In the genomic region with DNA sequence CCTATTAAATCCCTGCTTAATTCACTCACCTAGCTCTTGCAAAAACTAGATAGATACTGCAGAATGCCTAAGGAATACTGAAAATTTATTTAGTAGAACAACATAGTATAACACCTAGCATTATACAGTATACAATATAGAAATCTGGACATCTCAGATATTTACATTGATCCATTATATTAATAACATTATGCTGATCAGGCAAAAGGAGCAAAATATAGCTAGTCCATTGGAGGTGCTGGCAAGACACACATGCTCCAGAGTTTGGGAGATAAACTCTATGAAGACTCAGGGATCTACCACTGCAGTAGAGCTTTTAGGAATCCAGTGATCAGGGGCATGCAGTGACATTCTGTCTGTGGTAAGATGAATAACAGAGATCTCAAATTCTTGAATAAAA, we compare ENCODE assay signal across 22 cellular contexts.
A peak's percentile ranks its signal among the peaks of the same experiment; 100 is the strongest.
DNase-seq lines count a peak whose midpoint lies in the region; ATAC-seq, FAIRE-seq and TF ChIP-seq lines count a peak whose summit lies in the region.
"Had no signal": no experiment of that assay in that cellular context is flagged by ENCODE, and none has a peak within 500 bp of the region (broad histone marks: within the 10 kb centered on the region; RNA-seq: fewer than 3 reads in every experiment).

No MANE protein-coding gene starts in this region.

- no peak overlapping the region for H3K18ac ChIP-seq in IMR-90 (ENCODE audit: low read depth, low read length)

- no peak for FAIRE-seq in A549 (lab: Jason Lieb, UNC)
- FAIRE-seq: GM12878, GM12892, GM18507 had no signal

- no peaks in the 10 kb centered on the region for H3K9me1 ChIP-seq in IMR-90 (ENCODE audit: insufficient read depth, low read length)

- H3K36me3 ChIP-seq in IMR-90 (ENCODE audit: control insufficient read depth, insufficient read depth, low read length), result no peaks in the 10 kb centered on the region
- no peaks in the 10 kb centered on the region for H3K36me3 ChIP-seq in urinary bladder (ENCODE audit: insufficient read depth)
- H3K36me3 ChIP-seq: BLaER1 treated with 17β-estradiol and CSF1 and Interleukin-3, amounts not matched to agents 10 nM and 100 nM had no signal

- H2AK5ac ChIP-seq in IMR-90 (ENCODE audit: low read depth, low read length), result no peak overlapping the region

- no peak overlapping the region for H3K4ac ChIP-seq in IMR-90 (ENCODE audit: low read depth, low read length)

- no peak overlapping the region for H3K9ac ChIP-seq in IMR-90 (ENCODE audit: low read depth, low read length)
- H3K9ac ChIP-seq: BLaER1 treated with 17β-estradiol and CSF1 and Interleukin-3, amounts not matched to agents 10 nM and 100 nM had no signal

- CTCF ChIA-PET in A549 (lab: Yijun Ruan, JAX), result no interaction called here
- CTCF ChIA-PET in IMR-90 (lab: Yijun Ruan, JAX), result no interaction called here

- H4K20me1 ChIP-seq in IMR-90 (ENCODE audit: insufficient read depth, low read length), result no peaks in the 10 kb centered on the region
- H4K20me1 ChIP-seq: BLaER1 treated with 17β-estradiol and CSF1 and Interleukin-3, amounts not matched to agents 10 nM and 100 nM had no signal

- H3K4me3 ChIP-seq in A549, result no peak overlapping the region
- H3K4me3 ChIP-seq in IMR-90 (ENCODE audit: insufficient read depth, low read depth, low read length), result no peak overlapping the region
- no peak overlapping the region for H3K4me3 ChIP-seq in urinary bladder (ENCODE audit: low read depth, low read length)
- H3K4me3 ChIP-seq: BLaER1 treated with 17β-estradiol and CSF1 and Interleukin-3, amounts not matched to agents 10 nM and 100 nM; GM12878 had no signal

- H3K4me2 ChIP-seq in A549, result no peak overlapping the region
- no peak overlapping the region for H3K4me2 ChIP-seq in IMR-90 (ENCODE audit: low read depth, low read length)
- H3K4me2 ChIP-seq: BLaER1 treated with 17β-estradiol and CSF1 and Interleukin-3, amounts not matched to agents 10 nM and 100 nM had no signal

- no peaks in the 10 kb centered on the region for H3K79me1 ChIP-seq in IMR-90 (ENCODE audit: low read depth in 1 of 2, low read length in 2 of 2)

- no peaks in the 10 kb centered on the region for H3K27me3 ChIP-seq in IMR-90 (ENCODE audit: control insufficient read depth, insufficient read depth, low read length)
- H3K27me3 ChIP-seq: BLaER1 treated with 17β-estradiol and CSF1 and Interleukin-3, amounts not matched to agents 10 nM and 100 nM had no signal

- H3K4me1 ChIP-seq in A549 (no peaks in the 10 kb centered on the region), IMR-90 (ENCODE audit: control insufficient read depth, insufficient read depth, low read length) (no peaks in the 10 kb centered on the region), urinary bladder (ENCODE audit: insufficient read depth) (no peaks in the 10 kb centered on the region)
- H3K4me1 ChIP-seq: BLaER1 treated with 17β-estradiol and CSF1 and Interleukin-3, amounts not matched to agents 10 nM and 100 nM had no signal

- ATAC-seq in A549 (no peak), IMR-90 (ENCODE audit: low read depth) (no peak)
- ATAC-seq: GM12878 had no signal

- H2AFZ ChIP-seq in IMR-90 (replicated peaks; ENCODE audit: low read length, poor library complexity), result no peak overlapping the region

- intact Hi-C loops in IMR-90 (cut with micrococcal nuclease), result no loop called here

- no peak for TF ChIP-seq RAD21 in A549 (conservative IDR thresholded peaks at IDR 0.05 in 1 of 2, IDR thresholded peaks at IDR 0.05 in 1 of 2)
- TF ChIP-seq RAD21 in IMR-90 (IDR thresholded peaks at IDR 0.05; ENCODE audit: low read length), result no peak

- H2BK5ac ChIP-seq in IMR-90 (ENCODE audit: low read depth, low read length, poor library complexity, severe bottlenecking), result no peak overlapping the region

- dilution Hi-C loops in IMR-90 (cut with HindIII; ENCODE audit: low sequenced_read_pairs, unreplicated experiment), result no loop called here

- no peak overlapping the region for H4K91ac ChIP-seq in IMR-90 (ENCODE audit: insufficient read depth, low read depth, low read length)

- H3K9me3 ChIP-seq in A549 (no peaks in the 10 kb centered on the region), IMR-90 (ENCODE audit: control insufficient read depth, insufficient read depth, low read length) (no peaks in the 10 kb centered on the region)
- H3K9me3 ChIP-seq: BLaER1 treated with 17β-estradiol and CSF1 and Interleukin-3, amounts not matched to agents 10 nM and 100 nM had no signal

- no peak overlapping the region for H4K8ac ChIP-seq in IMR-90 (ENCODE audit: low read depth in 2 of 2, low read length in 2 of 2)

- DNase-seq in A549 (ENCODE audit: low read depth in 1 of 2, low spot score in 1 of 2) (no peak), IMR-90 (no peak), mesenteric fat pad (ENCODE audit: low spot score) (no peak), C1 segment of cervical spinal cord (lab: John Stamatoyannopoulos, UW) (no peak)
- DNase-seq: 8988T; AML-193; CD4-positive, alpha-beta memory T cell; CD4-positive, CD25-positive, alpha-beta regulatory T cell; CD8-positive, alpha-beta memory T cell; COR-L47; DMS 273 treated with DMSO at 0.1 percent for 48 hours; DMS153; DMS53; DMS79; DND-41; EL; GDM1 had no signal

- no peak overlapping the region for H2BK15ac ChIP-seq in IMR-90 (ENCODE audit: low read depth, low read length)

- TF ChIP-seq EP300 in A549 (IDR thresholded peaks at IDR 0.05), result no peak

- no peak overlapping the region for H3K23ac ChIP-seq in IMR-90 (ENCODE audit: low read depth, low read length)

- H3K56ac ChIP-seq in IMR-90 (ENCODE audit: extremely low read depth, insufficient read depth, low read length), result no peak overlapping the region

- no peak overlapping the region for H3K14ac ChIP-seq in IMR-90 (replicated peaks; ENCODE audit: low read depth, low read length)

- H2AK9ac ChIP-seq in IMR-90 (replicated peaks; ENCODE audit: low read depth, low read length, poor library complexity), result no peak overlapping the region

- no TSS peak for BruUV-seq in IMR-90 (replicated peaks; lab: Mats Ljungman, UMichigan)

- no peak overlapping the region for H2BK120ac ChIP-seq in IMR-90 (ENCODE audit: low read depth, low read length)

- POLR2A ChIA-PET in A549 (lab: Yijun Ruan, JAX), result no interaction called here
- POLR2A ChIA-PET in IMR-90 (lab: Charles Lee; ENCODE audit: unreplicated experiment), result no interaction called here

- in situ Hi-C loops in IMR-90 (cut with MboI; ENCODE audit: low sequenced_read_pairs), result no loop called here

- no peak overlapping the region for H2BK20ac ChIP-seq in IMR-90 (ENCODE audit: low read depth, low read length)

- TF ChIP-seq POLR2A in A549 (IDR thresholded peaks at IDR 0.05; ENCODE audit: low read length), result no peak
- TF ChIP-seq POLR2A in IMR-90 (IDR thresholded peaks at IDR 0.05; ENCODE audit: low read depth, low read length), result no peak

- H4K5ac ChIP-seq in IMR-90 (ENCODE audit: low read depth, low read length), result no peak overlapping the region

- H3K27ac ChIP-seq in A549, result no peak overlapping the region
- H3K27ac ChIP-seq in IMR-90 (ENCODE audit: insufficient read depth, low read length), result no peak overlapping the region
- H3K27ac ChIP-seq in urinary bladder (ENCODE audit: low read depth), result peak overlapping the region; percentile 38
- H3K27ac ChIP-seq: BLaER1 treated with 17β-estradiol and CSF1 and Interleukin-3, amounts not matched to agents 10 nM and 100 nM had no signal

- TF ChIP-seq CTCF in A549 (IDR thresholded peaks at IDR 0.05) (no peak), IMR-90 (conservative IDR thresholded peaks at IDR 0.05; ENCODE audit: low read depth, low read length) (no peak)

TF ChIP-seq in A549, 52 proteins besides CTCF, POLR2A, EP300 and RAD21:
- TF ChIP-seq ATOH8 (CRISPR knock-in tag; IDR thresholded peaks at IDR 0.05; ENCODE audit: low read depth) (no peak), HOXB13 (CRISPR knock-in tag; IDR thresholded peaks at IDR 0.05; ENCODE audit: low read depth) (no peak), MAFK (IDR thresholded peaks at IDR 0.05; ENCODE audit: partially characterized antibody) (peak; percentile 61), EHMT2 (IDR thresholded peaks at IDR 0.05; ENCODE audit: low read depth) (no peak), FOXS1 (CRISPR knock-in tag; IDR thresholded peaks at IDR 0.05) (no peak)
- TF ChIP-seq, protein P1, sequence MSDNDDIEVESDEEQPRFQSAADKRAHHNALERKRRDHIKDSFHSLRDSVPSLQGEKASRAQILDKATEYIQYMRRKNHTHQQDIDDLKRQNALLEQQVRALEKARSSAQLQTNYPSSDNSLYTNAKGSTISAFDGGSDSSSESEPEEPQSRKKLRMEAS (IDR thresholded peaks at IDR 0.05), result no peak

TF ChIP-seq in IMR-90, 13 proteins besides CTCF, POLR2A, EP300 and RAD21:
- TF ChIP-seq CEBPB (IDR thresholded peaks at IDR 0.05; ENCODE audit: low read depth, low read length), result no peak
- no peak for TF ChIP-seq MAZ (IDR thresholded peaks at IDR 0.05; ENCODE audit: borderline replicate concordance, low read depth, low read length)
- peak; percentile 65 for TF ChIP-seq MAFK (IDR thresholded peaks at IDR 0.05; ENCODE audit: low read depth, low read length)
- no peak for TF ChIP-seq NFE2L2 (IDR thresholded peaks at IDR 0.05; ENCODE audit: low read depth, low read length)
TF ChIP-seq in IMR-90: peak in this region for 1.
